ENCODE assay signal across 9 cellular contexts in genomic region chr18:23528580-23529472, GRCh38. TPM values are rescaled to one million over a fixed set of nuclear protein-coding genes. Genes with fewer than 3 reads are reported as not detected.
DNase-seq lines count a peak whose midpoint lies in the region; ATAC-seq and TF ChIP-seq lines count a peak whose summit lies in the region.
"Had no signal": no experiment of that assay in that cellular context is flagged by ENCODE, and none has a peak within 500 bp of the region (broad histone marks: within the 10 kb centered on the region; RNA-seq: fewer than 3 reads in every experiment).

No MANE protein-coding gene starts in this region.

- H3K4me3 Mint-ChIP-seq in activated CD8-positive, alpha-beta T cell treated with anti-CD3 and anti-CD28 coated beads, Interleukin-2, amount 10 ng/mL, durations not matched to agents 7 days and 5 days, result no peak overlapping the region
- H3K4me3 Mint-ChIP-seq in stimulated activated memory B cell treated with anti-CD40 and anti-IgM and Interleukin-4, amounts not matched to agents 10 μg/mL and 1 μg/mL and 100 μg/mL, for 72 hours, result no peak overlapping the region

- peaks cover 70% of the 10 kb centered on the region for H3K36me3 Mint-ChIP-seq in activated CD8-positive, alpha-beta T cell treated with anti-CD3 and anti-CD28 coated beads, Interleukin-2, amount 10 ng/mL, durations not matched to agents 7 days and 5 days (ENCODE audit: low read depth)
- H3K36me3 Mint-ChIP-seq in stimulated activated memory B cell treated with anti-CD40 and anti-IgM and Interleukin-4, amounts not matched to agents 10 μg/mL and 1 μg/mL and 100 μg/mL, for 72 hours, result peaks cover 71% of the 10 kb centered on the region

- no peak for ATAC-seq in activated CD8-positive, alpha-beta T cell treated with anti-CD3 and anti-CD28 coated beads, Interleukin-2, amount 10 ng/mL, durations not matched to agents 7 days and 5 days
- ATAC-seq in left ventricle myocardium superior, result peak; percentile 86
- ATAC-seq in stimulated activated memory B cell treated with anti-CD40 and anti-IgM and Interleukin-4, amounts not matched to agents 10 μg/mL and 1 μg/mL and 100 μg/mL, for 72 hours, result no peak

- no peaks in the 10 kb centered on the region for H3K27me3 Mint-ChIP-seq in activated CD8-positive, alpha-beta T cell treated with anti-CD3 and anti-CD28 coated beads, Interleukin-2, amount 10 ng/mL, durations not matched to agents 7 days and 5 days (ENCODE audit: low read depth)
- no peaks in the 10 kb centered on the region for H3K27me3 Mint-ChIP-seq in stimulated activated memory B cell treated with anti-CD40 and anti-IgM and Interleukin-4, amounts not matched to agents 10 μg/mL and 1 μg/mL and 100 μg/mL, for 72 hours

- H3K4me3 ChIP-seq in HFF-Myc (replicated peaks; ENCODE audit: low read depth, low read length), result no peak overlapping the region

- TF ChIP-seq CTCF in HFF-Myc (IDR thresholded peaks at IDR 0.05; ENCODE audit: low read depth, low read length, missing control alignments), result no peak

- POLR2A ChIA-PET in activated CD8-positive, alpha-beta T cell treated with anti-CD3 and anti-CD28 coated beads, Interleukin-2, amount 10 ng/mL, durations not matched to agents 7 days and 5 days (lab: Charles Lee), result no interaction called here

- H3K4me1 Mint-ChIP-seq in activated CD8-positive, alpha-beta T cell treated with anti-CD3 and anti-CD28 coated beads, Interleukin-2, amount 10 ng/mL, durations not matched to agents 7 days and 5 days (ENCODE audit: low read depth), result peaks cover 1% of the 10 kb centered on the region
- peaks cover 15% of the 10 kb centered on the region for H3K4me1 Mint-ChIP-seq in stimulated activated memory B cell treated with anti-CD40 and anti-IgM and Interleukin-4, amounts not matched to agents 10 μg/mL and 1 μg/mL and 100 μg/mL, for 72 hours

- DNase-seq in HFF-Myc (ENCODE audit: extremely low read depth, low read depth) (peak; percentile 53), left ventricle myocardium superior (peak; percentile 66), T-helper 2 cell (no peak), HK-2 (ENCODE audit: unreplicated experiment) (no peak), RPMI8226 (no peak)
- DNase-seq in activated CD8-positive, alpha-beta T cell treated with anti-CD3 and anti-CD28 coated beads, Interleukin-2, amount 10 ng/mL, durations not matched to agents 7 days and 5 days, result no peak
- no peak for DNase-seq in central memory CD4-positive, alpha-beta T cell
- DNase-seq: amniotic stem cell had no signal

- peak overlapping the region; percentile 4 for H3K27ac Mint-ChIP-seq in activated CD8-positive, alpha-beta T cell treated with anti-CD3 and anti-CD28 coated beads, Interleukin-2, amount 10 ng/mL, durations not matched to agents 7 days and 5 days
- peak overlapping the region; percentile 51 for H3K27ac Mint-ChIP-seq in stimulated activated memory B cell treated with anti-CD40 and anti-IgM and Interleukin-4, amounts not matched to agents 10 μg/mL and 1 μg/mL and 100 μg/mL, for 72 hours

- CTCF ChIA-PET in activated CD8-positive, alpha-beta T cell treated with anti-CD3 and anti-CD28 coated beads, Interleukin-2, amount 10 ng/mL, durations not matched to agents 7 days and 5 days (lab: Charles Lee), result interaction anchor here (0.6 kb wide), 1 partner anchor 336 kb away, joined by 3 read pairs; no protein-coding TSS in a partner anchor

- intact Hi-C loops in left ventricle myocardium superior (cut with micrococcal nuclease), result no loop called here

- no peaks in the 10 kb centered on the region for H3K9me3 Mint-ChIP-seq in activated CD8-positive, alpha-beta T cell treated with anti-CD3 and anti-CD28 coated beads, Interleukin-2, amount 10 ng/mL, durations not matched to agents 7 days and 5 days (ENCODE audit: insufficient read depth)
- H3K9me3 Mint-ChIP-seq in stimulated activated memory B cell treated with anti-CD40 and anti-IgM and Interleukin-4, amounts not matched to agents 10 μg/mL and 1 μg/mL and 100 μg/mL, for 72 hours, result no peaks in the 10 kb centered on the region

RNA-seq across cellular contexts. Expression of gene RMC1, which starts 25.5 kb away (rescaled TPM):
- total RNA-seq in activated CD8-positive, alpha-beta T cell treated with anti-CD3 and anti-CD28 coated beads, Interleukin-2, amount 10 ng/mL, durations not matched to agents 7 days and 5 days, result 10 to 100 TPM; 47.6 to 48.3 TPM
- 12.6 TPM for total RNA-seq in left ventricle myocardium superior

RNA-seq across cellular contexts. Expression of gene NPC1, which starts 57.5 kb away (rescaled TPM):
- total RNA-seq in activated CD8-positive, alpha-beta T cell treated with anti-CD3 and anti-CD28 coated beads, Interleukin-2, amount 10 ng/mL, durations not matched to agents 7 days and 5 days, result 10 to 100 TPM; 34.6 to 35.0 TPM
- total RNA-seq in left ventricle myocardium superior, result 13.3 TPM

Comparison
In these comparisons a context has a peak if more than half of its experiments do, and no peak if none do; other contexts are left out.
1. DNase-seq: peak in HFF-Myc (single experiment) and left ventricle myocardium superior (single experiment); none in activated CD8-positive, alpha-beta T cell treated with anti-CD3 and anti-CD28 coated beads, Interleukin-2, amount 10 ng/mL, durations not matched to agents 7 days and 5 days (single experiment), T-helper 2 cell (0 of 5), central memory CD4-positive, alpha-beta T cell (single experiment), HK-2 (single experiment) and RPMI8226 (single experiment).